Comparison of ENCODE assay signal across 1 cellular context in the genomic region with DNA sequence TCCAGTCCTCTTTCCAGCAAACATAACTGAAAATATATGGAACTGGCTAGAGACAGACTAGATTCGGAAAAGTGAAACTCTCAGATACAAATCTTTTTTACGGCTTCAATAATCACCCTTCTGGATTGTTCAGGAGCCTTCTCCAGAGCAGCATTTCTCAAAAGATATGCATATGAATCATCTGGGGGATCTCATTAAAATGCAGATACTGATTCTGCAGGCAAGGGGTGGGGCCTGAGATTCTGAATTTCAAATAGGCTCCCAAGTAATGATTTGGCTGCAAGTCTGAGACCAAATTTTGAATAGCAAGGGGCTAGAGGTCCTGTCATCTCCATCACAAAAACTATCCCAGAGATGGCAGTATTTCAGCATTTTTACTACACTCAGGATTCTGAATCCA.
TF ChIP-seq lines count a peak whose summit lies in the region.

No MANE protein-coding gene starts in this region.

TF ChIP-seq in H1, 55 proteins besides CTCF, POLR2A, EP300 and RAD21 (continued from another document):
- no peak for TF ChIP-seq CBX8 (IDR thresholded peaks at IDR 0.05; ENCODE audit: borderline replicate concordance, low read depth, low read length)
- TF ChIP-seq SP2 (IDR thresholded peaks at IDR 0.05; ENCODE audit: low read length): no peak
- no peak for TF ChIP-seq SUZ12 (IDR thresholded peaks at IDR 0.05; ENCODE audit: low read length)
